Comparison of ENCODE assay signal across 1 cellular context in the genomic region with DNA sequence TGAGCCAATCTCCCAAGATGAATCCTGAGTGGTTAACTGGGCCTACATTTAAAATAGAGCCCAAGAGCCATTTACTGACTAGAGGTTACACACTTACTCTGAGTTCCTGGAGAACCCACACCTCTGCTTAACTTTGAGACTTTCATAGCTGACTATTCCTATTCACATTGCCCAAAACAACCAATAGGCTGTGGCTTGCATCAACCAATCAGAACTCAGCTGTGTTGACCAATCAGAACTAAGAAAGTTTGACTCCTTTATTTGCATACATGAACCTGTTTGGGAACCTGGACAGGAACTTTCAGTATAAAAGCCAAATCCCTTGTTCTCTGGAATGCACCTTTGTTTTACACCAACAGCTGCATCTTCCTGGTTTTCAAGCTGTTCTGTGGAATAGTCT.
TF ChIP-seq lines count a peak whose summit lies in the region.

No MANE protein-coding gene starts in this region.

TF ChIP-seq in K562, 482 proteins besides CTCF, POLR2A, EP300 and RAD21 (continued from another document):
- TF ChIP-seq HLTF (IDR thresholded peaks at IDR 0.05) (no peak), RBM25 (IDR thresholded peaks at IDR 0.05; ENCODE audit: low read depth, low read length, severe bottlenecking) (peak; percentile 32)
- TF ChIP-seq, protein P1, sequence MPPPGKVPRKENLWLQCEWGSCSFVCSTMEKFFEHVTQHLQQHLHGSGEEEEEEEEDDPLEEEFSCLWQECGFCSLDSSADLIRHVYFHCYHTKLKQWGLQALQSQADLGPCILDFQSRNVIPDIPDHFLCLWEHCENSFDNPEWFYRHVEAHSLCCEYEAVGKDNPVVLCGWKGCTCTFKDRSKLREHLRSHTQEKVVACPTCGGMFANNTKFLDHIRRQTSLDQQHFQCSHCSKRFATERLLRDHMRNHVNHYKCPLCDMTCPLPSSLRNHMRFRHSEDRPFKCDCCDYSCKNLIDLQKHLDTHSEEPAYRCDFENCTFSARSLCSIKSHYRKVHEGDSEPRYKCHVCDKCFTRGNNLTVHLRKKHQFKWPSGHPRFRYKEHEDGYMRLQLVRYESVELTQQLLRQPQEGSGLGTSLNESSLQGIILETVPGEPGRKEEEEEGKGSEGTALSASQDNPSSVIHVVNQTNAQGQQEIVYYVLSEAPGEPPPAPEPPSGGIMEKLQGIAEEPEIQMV (tag; conservative IDR thresholded peaks at IDR 0.05; ENCODE audit: low read depth) = peak; percentile 23; the same call in 1 of the 2 replicates
